In genomic region chr5:77849308-77849900, GRCh38 we compare ENCODE assay signal across 22 cellular contexts.
A peak's percentile ranks its signal among the peaks of the same experiment; 100 is the strongest.
DNase-seq lines count a peak whose midpoint lies in the region; ATAC-seq and TF ChIP-seq lines count a peak whose summit lies in the region.
"Had no signal": no experiment of that assay in that cellular context is flagged by ENCODE, and none has a peak within 500 bp of the region (broad histone marks: within the 10 kb centered on the region; RNA-seq: fewer than 3 reads in every experiment).

No MANE protein-coding gene starts in this region.

- peak overlapping the region; percentile 62 for H3K4me3 Mint-ChIP-seq in CD4-positive, alpha-beta T cell
- no peak overlapping the region for H3K4me3 Mint-ChIP-seq in WTC11
- H3K4me3 Mint-ChIP-seq in neural progenitor cell, result no peak overlapping the region

- peaks cover 75% of the 10 kb centered on the region for H3K27me3 Mint-ChIP-seq in CD4-positive, alpha-beta T cell
- H3K27me3 Mint-ChIP-seq in WTC11 (ENCODE audit: low read depth) (peaks cover 100% of the 10 kb centered on the region), neural progenitor cell (ENCODE audit: insufficient read depth, low read depth) (peaks cover 36% of the 10 kb centered on the region)

- peaks cover 49% of the 10 kb centered on the region for H3K27me3 ChIP-seq in CD4-positive, alpha-beta T cell (ENCODE audit: control insufficient read depth, insufficient read depth, low read length)
- H3K27me3 ChIP-seq in esophagus muscularis mucosa, result peaks cover 0 to 9% (median 0%) of the 10 kb centered on the region in 4 donors
- H3K27me3 ChIP-seq in neural progenitor cell, result peaks cover 98% of the 10 kb centered on the region

- TF ChIP-seq POLR2A in esophagus muscularis mucosa (IDR thresholded peaks at IDR 0.05; ENCODE audit: low read depth), result no peak

- WGBS in esophagus muscularis mucosa, result 94% methylated on average over 6 of the region's 6 CpGs

- no peak for TF ChIP-seq EP300 in esophagus muscularis mucosa (IDR thresholded peaks at IDR 0.05)

- no peak for TF ChIP-seq CTCF in CD4-positive, alpha-beta T cell (IDR thresholded peaks at IDR 0.05)
- TF ChIP-seq CTCF in WTC11 (IDR thresholded peaks at IDR 0.05), result no peak
- TF ChIP-seq CTCF in esophagus muscularis mucosa (IDR thresholded peaks at IDR 0.05), result no peak
- TF ChIP-seq CTCF in neural progenitor cell (IDR thresholded peaks at IDR 0.05), result no peak

- peaks cover 83% of the 10 kb centered on the region for H3F3A ChIP-seq in neural progenitor cell (ENCODE audit: low read depth)

- no peak overlapping the region for H3K9ac ChIP-seq in neural progenitor cell
- H3K9ac ChIP-seq: BLaER1 treated with 17β-estradiol and CSF1 and Interleukin-3, amounts not matched to agents 10 nM and 100 nM; SK-N-SH had no signal

- no peaks in the 10 kb centered on the region for H3K36me3 Mint-ChIP-seq in CD4-positive, alpha-beta T cell (ENCODE audit: low read depth)
- no peaks in the 10 kb centered on the region for H3K36me3 Mint-ChIP-seq in WTC11
- no peaks in the 10 kb centered on the region for H3K36me3 Mint-ChIP-seq in neural progenitor cell
- H3K36me3 Mint-ChIP-seq: CD4-positive, alpha-beta memory T cell had no signal

- H3K4me3 ChIP-seq in esophagus muscularis mucosa (no peak overlapping the region), neural progenitor cell (no peak overlapping the region)
- H3K4me3 ChIP-seq: BLaER1 treated with 17β-estradiol and CSF1 and Interleukin-3, amounts not matched to agents 10 nM and 100 nM; K562 had no signal

- no peaks in the 10 kb centered on the region for H3K79me2 ChIP-seq in neural progenitor cell (ENCODE audit: low read depth)

- intact Hi-C loops in CD4-positive, alpha-beta T cell (cut with DNase I, micrococcal nuclease), result no loop called here
- intact Hi-C loops in esophagus muscularis mucosa (cut with DNase I), result no loop called here

- H3K36me3 ChIP-seq in esophagus muscularis mucosa, result no peaks in the 10 kb centered on the region
- H3K36me3 ChIP-seq in neural progenitor cell, result no peaks in the 10 kb centered on the region
- H3K36me3 ChIP-seq: BLaER1 treated with 17β-estradiol and CSF1 and Interleukin-3, amounts not matched to agents 10 nM and 100 nM had no signal

- peaks cover 10 to 33% (median 29%) of the 10 kb centered on the region in 4 donors for H3K4me1 ChIP-seq in esophagus muscularis mucosa
- H3K4me1 ChIP-seq in neural progenitor cell, result peaks cover 70% of the 10 kb centered on the region

- H3K27ac ChIP-seq in CD4-positive, alpha-beta T cell (ENCODE audit: low read depth, low read length), result no peak overlapping the region
- no peak overlapping the region for H3K27ac ChIP-seq in esophagus muscularis mucosa (replicated peaks in 1 of 4)
- H3K27ac ChIP-seq in neural progenitor cell, result no peak overlapping the region
- H3K27ac ChIP-seq: BLaER1 treated with 17β-estradiol and CSF1 and Interleukin-3, amounts not matched to agents 10 nM and 100 nM had no signal

- CTCF ChIA-PET in CD4-positive, alpha-beta T cell (lab: Charles Lee), result no interaction called here
- CTCF ChIA-PET in WTC11 (lab: Charles Lee), result no interaction called here

- peak overlapping the region; percentile 21 for H3K4me2 ChIP-seq in neural progenitor cell
- H3K4me2 ChIP-seq: BLaER1 treated with 17β-estradiol and CSF1 and Interleukin-3, amounts not matched to agents 10 nM and 100 nM; SK-N-SH had no signal

- POLR2A ChIA-PET in CD4-positive, alpha-beta T cell (lab: Charles Lee), result no interaction called here
- POLR2A ChIA-PET in WTC11 (lab: Charles Lee), result interaction anchor here (0.7 kb wide), 1 partner anchor 1257 kb away, joined by 3 read pairs; no protein-coding TSS in a partner anchor

- H3K9me3 ChIP-seq in CD4-positive, alpha-beta T cell (ENCODE audit: control insufficient read depth, low read length), result no peaks in the 10 kb centered on the region
- H3K9me3 ChIP-seq in esophagus muscularis mucosa (no peaks in the 10 kb centered on the region), neural progenitor cell (ENCODE audit: low read depth) (no peaks in the 10 kb centered on the region)
- H3K9me3 ChIP-seq: SK-N-SH had no signal

- H3K9me3 Mint-ChIP-seq in CD4-positive, alpha-beta T cell, result no peaks in the 10 kb centered on the region
- H3K9me3 Mint-ChIP-seq in WTC11 (no peaks in the 10 kb centered on the region), neural progenitor cell (peaks cover 7% of the 10 kb centered on the region)

- H4K20me1 ChIP-seq in neural progenitor cell (ENCODE audit: low read depth), result peaks cover 53% of the 10 kb centered on the region
- H4K20me1 ChIP-seq: BLaER1 treated with 17β-estradiol and CSF1 and Interleukin-3, amounts not matched to agents 10 nM and 100 nM had no signal

- peaks cover 25% of the 10 kb centered on the region for H3K4me1 Mint-ChIP-seq in CD4-positive, alpha-beta T cell (ENCODE audit: low read depth)
- H3K4me1 Mint-ChIP-seq in WTC11, result peaks cover 56% of the 10 kb centered on the region
- peaks cover 80% of the 10 kb centered on the region for H3K4me1 Mint-ChIP-seq in neural progenitor cell

- DNase-seq in CD4-positive, alpha-beta T cell, result no peak
- DNase-seq in WTC11 (ENCODE audit: low spot score) (no peak), esophagus muscularis mucosa (ENCODE audit: extremely low spot score) (peak; percentile 89), neural progenitor cell (ENCODE audit: low spot score) (peak; percentile 45), DMS79 (lab: John Stamatoyannopoulos, UW) (no peak), GDM1 (lab: John Stamatoyannopoulos, UW) (no peak)
- DNase-seq: CD4-positive, alpha-beta memory T cell; COR-L47; DMS53; GF-D8; Kasumi-1; NCI-H1092 treated with DMSO at 0.1 percent for 48 hours; NCI-H2029; NCI-H446; NCI-H524 treated with DMSO at 0.1 percent for 48 hours; NCI-H774; PC-3; SK-N-SH had no signal

- no peak overlapping the region for H3K27ac Mint-ChIP-seq in CD4-positive, alpha-beta T cell
- H3K27ac Mint-ChIP-seq in WTC11 (no peak overlapping the region), neural progenitor cell (no peak overlapping the region)
- H3K27ac Mint-ChIP-seq: CD4-positive, alpha-beta memory T cell had no signal

- H2AFZ ChIP-seq in neural progenitor cell (replicated peaks), result no peak overlapping the region

- no peak for ATAC-seq in CD4-positive, alpha-beta T cell (ENCODE audit: poor library complexity)
- ATAC-seq in WTC11 (peak; percentile 10; the same call in 1 of the 2 replicates), esophagus mucosa (no peak)
- ATAC-seq: HepG2, K562, PC-3 had no signal

TF ChIP-seq in WTC11, 78 proteins besides CTCF, POLR2A, EP300 and RAD21:
- TF ChIP-seq PREB (CRISPR knock-in tag; IDR thresholded peaks at IDR 0.05; ENCODE audit: borderline replicate concordance) (no peak), USF1 (CRISPR knock-in tag; IDR thresholded peaks at IDR 0.05) (no peak), NR1H2 (CRISPR knock-in tag; IDR thresholded peaks at IDR 0.05) (no peak), NR2C2 (CRISPR knock-in tag; IDR thresholded peaks at IDR 0.05) (no peak), JAZF1 (CRISPR knock-in tag; IDR thresholded peaks at IDR 0.05) (no peak), E2F1 (CRISPR knock-in tag; IDR thresholded peaks at IDR 0.05) (no peak), PRRX2 (CRISPR knock-in tag; IDR thresholded peaks at IDR 0.05) (no peak), ZNF396 (CRISPR knock-in tag; IDR thresholded peaks at IDR 0.05; ENCODE audit: borderline replicate concordance) (no peak), NFYB (CRISPR knock-in tag; conservative IDR thresholded peaks at IDR 0.05; ENCODE audit: low read depth) (no peak), GRHL2 (CRISPR knock-in tag; IDR thresholded peaks at IDR 0.05; ENCODE audit: insufficient replicate concordance, severe bottlenecking) (no peak), HMGXB4 (CRISPR knock-in tag; IDR thresholded peaks at IDR 0.05) (no peak), FOXK1 (CRISPR knock-in tag; IDR thresholded peaks at IDR 0.05) (no peak), SMAD4 (CRISPR knock-in tag; IDR thresholded peaks at IDR 0.05) (no peak)

Comparison
In these comparisons a context has a peak if more than half of its experiments do, and no peak if none do; other contexts are left out.
1. DNase-seq: peak in esophagus muscularis mucosa (single experiment) and neural progenitor cell (single experiment); none in CD4-positive, alpha-beta T cell (0 of 10), WTC11 (single experiment), DMS79 (single experiment) and GDM1 (single experiment).